ENCODE assay signal across 9 cellular contexts in the genomic region with DNA sequence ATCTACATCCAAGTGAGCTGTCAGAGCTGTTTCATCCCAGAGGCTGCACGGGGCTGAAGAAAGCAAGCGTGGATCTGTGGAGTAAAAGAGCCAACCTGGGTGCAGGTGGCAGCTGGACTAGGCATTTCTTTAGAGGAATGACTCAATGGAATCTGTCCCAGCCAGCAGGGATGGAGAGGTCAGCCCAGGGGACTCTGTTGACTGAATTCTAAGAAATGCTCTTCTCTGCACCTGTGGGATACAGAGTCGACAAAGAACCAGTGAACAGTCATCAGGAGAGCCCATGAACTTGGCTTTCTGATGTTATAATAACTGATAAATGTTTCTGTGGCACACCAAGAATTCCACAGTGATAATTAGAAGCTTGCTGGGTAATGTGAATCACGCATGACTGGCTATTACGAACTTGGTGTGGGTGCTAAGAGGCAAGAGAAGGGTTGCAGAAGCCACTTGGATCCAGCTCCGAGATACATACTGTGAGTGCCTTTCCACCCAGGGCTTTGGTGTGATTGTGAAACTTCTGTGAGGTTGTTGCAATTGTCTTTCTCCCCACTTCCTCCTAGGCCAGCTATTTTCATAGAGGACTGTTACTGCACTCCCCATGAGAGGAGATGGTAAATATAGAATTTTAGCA. TPM values are rescaled to one million over a fixed set of nuclear protein-coding genes. Genes with fewer than 3 reads are reported as not detected.
DNase-seq lines count a peak whose midpoint lies in the region; ATAC-seq and TF ChIP-seq lines count a peak whose summit lies in the region.
"Had no signal": no experiment of that assay in that cellular context is flagged by ENCODE, and none has a peak within 500 bp of the region (broad histone marks: within the 10 kb centered on the region; RNA-seq: fewer than 3 reads in every experiment).

No MANE protein-coding gene starts in this region.

- peak; percentile 90 for ATAC-seq in GM19351 (IDR thresholded peaks at IDR 0.05; ENCODE audit: unreplicated experiment)
- ATAC-seq in heart left ventricle, result peak in 3 of 4 donors; percentile 58 to 82 (median 72)
- ATAC-seq in GM19463 (IDR thresholded peaks at IDR 0.05; ENCODE audit: unreplicated experiment), result no peak
- ATAC-seq in HG03095 (IDR thresholded peaks at IDR 0.05; ENCODE audit: unreplicated experiment), result no peak
- ATAC-seq in HG03045 (IDR thresholded peaks at IDR 0.05; ENCODE audit: unreplicated experiment), result no peak

- DNase-seq in OCI-M1 (lab: John Stamatoyannopoulos, UW) (peak; percentile 78), heart left ventricle (peak in 1 of 5 donors; percentile 11)

- no peak for TF ChIP-seq POLR2A in heart left ventricle (IDR thresholded peaks at IDR 0.05)

- 89 to 94% (median 93%) methylated on average over 6 of the region's 6 CpGs for WGBS in heart left ventricle, 4 donors

- no peak overlapping the region for H3K4me3 ChIP-seq in heart left ventricle
- H3K4me3 ChIP-seq: cardiac muscle cell, prostate gland had no signal

- H3K4me1 ChIP-seq in heart left ventricle, result peaks cover 0 to 36% (median 0%) of the 10 kb centered on the region in 12 donors
- H3K4me1 ChIP-seq: prostate gland had no signal

- intact Hi-C loops in heart left ventricle (cut with DNase I), result no loop called here

- peaks cover 0 to 64% (median 37%) of the 10 kb centered on the region in 9 donors for H3K36me3 ChIP-seq in heart left ventricle
- H3K36me3 ChIP-seq: cardiac muscle cell, prostate gland had no signal

- no peak for TF ChIP-seq CTCF in heart left ventricle (IDR thresholded peaks at IDR 0.05)

- H3K9me3 ChIP-seq in heart left ventricle, result no peaks in the 10 kb centered on the region
- H3K9me3 ChIP-seq: prostate gland had no signal

- H3K27ac ChIP-seq in heart left ventricle (peak overlapping the region in 1 of 12 donors; percentile 84), temporal lobe (ENCODE audit: low read depth, low read length) (peak overlapping the region; percentile 55)
- H3K27ac ChIP-seq: cardiac muscle cell, prostate gland had no signal

- H3K27me3 ChIP-seq in heart left ventricle, result no peaks in the 10 kb centered on the region
- H3K27me3 ChIP-seq: cardiac muscle cell had no signal

RNA-seq across cellular contexts. Expression of gene PYGL, which starts 16.2 kb away (rescaled TPM):
- total RNA-seq in heart left ventricle (10 to 100 TPM in 3 of 9 donors, 1 to 10 TPM in 6; 4.1 to 25.5 (median 6.7) TPM), temporal lobe (8.1 TPM)
- polyA plus RNA-seq in heart left ventricle, result 1 to 10 TPM; 2.3 to 6.7 TPM

RNA-seq across cellular contexts. Expression of gene ABHD12B, which starts 56.3 kb away (rescaled TPM):
- total RNA-seq in heart left ventricle, result 1 to 10 TPM in 1 of 9 donors, not detected in 8; 1.2 TPM
- polyA plus RNA-seq in heart left ventricle, result not detected
- not detected for total RNA-seq in temporal lobe
- total RNA-seq: cardiac muscle cell, prostate gland had no signal

Comparison
In these comparisons a context has a peak if more than half of its experiments do, and no peak if none do; other contexts are left out.
1. ATAC-seq: peak in GM19351 (single experiment) and heart left ventricle (3 of 4); none in GM19463 (single experiment), HG03095 (single experiment) and HG03045 (single experiment).